ENCODE assay signal across 8 cellular contexts in the genomic region with DNA sequence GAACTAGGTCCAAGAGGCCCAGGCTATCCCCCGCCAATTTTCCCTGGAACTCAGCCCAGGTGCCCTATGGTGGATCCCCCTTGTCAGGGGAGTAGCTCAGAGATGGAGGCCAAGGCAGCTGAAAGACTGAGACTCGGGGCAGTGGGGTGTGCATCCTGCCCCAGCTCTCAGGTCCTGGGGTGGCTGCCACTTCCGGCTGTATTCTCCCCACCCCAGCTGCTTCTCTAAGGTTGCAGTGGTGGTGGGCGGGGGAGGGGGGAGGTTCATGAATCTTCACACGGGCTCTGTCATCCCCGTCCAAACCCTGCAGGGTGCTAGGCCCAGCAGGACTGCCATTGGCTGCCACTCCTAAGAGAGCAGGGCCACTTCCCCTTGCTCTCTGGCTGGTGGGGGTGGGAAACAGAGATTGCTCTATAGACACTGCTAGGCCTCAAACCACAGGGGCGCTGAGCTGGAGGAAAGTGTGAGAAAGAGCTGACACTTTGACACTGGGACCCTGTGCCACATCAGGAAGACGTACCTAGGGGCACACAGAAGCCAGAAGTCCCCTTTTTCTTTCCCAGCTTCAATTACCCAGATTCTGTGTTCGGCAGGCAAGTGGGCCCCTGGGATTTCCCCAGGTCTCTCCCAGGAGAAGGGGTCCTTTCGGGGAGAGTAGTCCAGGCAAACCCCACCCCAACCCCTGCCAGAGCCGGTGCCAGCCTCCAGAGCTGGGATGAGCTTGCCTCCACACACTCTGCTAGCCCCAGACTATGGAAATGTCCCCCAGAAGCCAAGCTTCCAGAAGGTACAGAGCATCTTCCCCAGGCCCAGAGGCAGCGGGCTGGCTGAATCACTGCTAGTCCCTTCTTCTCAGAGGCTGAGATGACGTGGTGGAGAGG. TPM values are rescaled to one million over a fixed set of nuclear protein-coding genes. Genes with fewer than 3 reads are reported as not detected.
A peak's percentile ranks its signal among the peaks of the same experiment; 100 is the strongest.
DNase-seq lines count a peak whose midpoint lies in the region; ATAC-seq and TF ChIP-seq lines count a peak whose summit lies in the region.

No MANE protein-coding gene starts in this region.

- intact Hi-C loops in colonic mucosa (cut with DNase I): no loop called here

- H3K27me3 ChIP-seq in colonic mucosa (no peaks in the 10 kb centered on the region), HAP-1 (ENCODE audit: low read depth) (no peaks in the 10 kb centered on the region)

- H3K4me1 Mint-ChIP-seq in WTC11: 0 out of 2 replicates have a peak, but pooled peaks cover 2% of the 10 kb centered on the region

- no peak overlapping the region for H3K4me3 Mint-ChIP-seq in WTC11

- DNase-seq in WTC11 (ENCODE audit: low spot score): no peak
- DNase-seq in colonic mucosa: no peak
- peak; percentile 62 for DNase-seq in stimulated activated CD4-positive, alpha-beta T cell treated with anti-CD3 and anti-CD28 coated beads, Interleukin-2, amount 100 ng/mL, for 4 hours (ENCODE audit: low read depth)
- DNase-seq in GM03348 (ENCODE audit: low spot score): no peak
- DNase-seq in HAP-1 (ENCODE audit: low spot score in 2 of 2): no peak
- DNase-seq in H4 (ENCODE audit: low spot score): no peak

- H3K9me3 Mint-ChIP-seq in WTC11: no peaks in the 10 kb centered on the region

- H3K27me3 Mint-ChIP-seq in WTC11 (ENCODE audit: low read depth): no peaks in the 10 kb centered on the region; the same call in 1 of the 2 replicates

- H3K36me3 Mint-ChIP-seq in WTC11: no peaks in the 10 kb centered on the region

- in situ Hi-C loops in HAP-1 (cut with MboI; ENCODE audit: low sequenced_read_pairs): no loop called here

- H3K4me1 ChIP-seq in colonic mucosa (no peaks in the 10 kb centered on the region), HAP-1 (no peaks in the 10 kb centered on the region)

- H3K27ac Mint-ChIP-seq in WTC11: no peak overlapping the region

- POLR2A ChIA-PET in WTC11 (lab: Charles Lee): interaction anchor here (1.0 kb wide), 1 partner anchor 25 kb away, joined by 3 read pairs; no protein-coding TSS in a partner anchor

- peak overlapping the region; percentile 61 for H3K27ac ChIP-seq in colonic mucosa

- no peaks in the 10 kb centered on the region for H3K36me3 ChIP-seq in colonic mucosa
- no peaks in the 10 kb centered on the region for H3K36me3 ChIP-seq in HAP-1 (replicated peaks)

- CTCF ChIA-PET in WTC11 (lab: Charles Lee): interaction anchor here (0.6 to 1.5 kb wide), 4 partner anchors 9 to 28 kb away, joined by 3 to 6 read pairs (median 4); no protein-coding TSS in a partner anchor

- H3K9ac ChIP-seq in colonic mucosa (ENCODE audit: low read depth in 2 of 2, low read length in 2 of 2): peak overlapping the region; percentile 41 to 44

- ATAC-seq in GM19324 (IDR thresholded peaks at IDR 0.05; ENCODE audit: low FRiP score, unreplicated experiment) (peak; percentile 74), HG03342 (IDR thresholded peaks at IDR 0.05; ENCODE audit: unreplicated experiment) (peak; percentile 71), WTC11 (peak; percentile 86)

- TF ChIP-seq CTCF in WTC11 (IDR thresholded peaks at IDR 0.05) (no peak), colonic mucosa (IDR thresholded peaks at IDR 0.05) (no peak)

- no peaks in the 10 kb centered on the region for H3K9me3 ChIP-seq in colonic mucosa
- H3K9me3 ChIP-seq in HAP-1: no peaks in the 10 kb centered on the region

- H3K4me3 ChIP-seq in colonic mucosa: peak overlapping the region; percentile 12
- H3K4me3 ChIP-seq in HAP-1: no peak overlapping the region

TF ChIP-seq in WTC11, 78 proteins besides CTCF, POLR2A, EP300 and RAD21 (continues in another document):
- TF ChIP-seq, protein P1, sequence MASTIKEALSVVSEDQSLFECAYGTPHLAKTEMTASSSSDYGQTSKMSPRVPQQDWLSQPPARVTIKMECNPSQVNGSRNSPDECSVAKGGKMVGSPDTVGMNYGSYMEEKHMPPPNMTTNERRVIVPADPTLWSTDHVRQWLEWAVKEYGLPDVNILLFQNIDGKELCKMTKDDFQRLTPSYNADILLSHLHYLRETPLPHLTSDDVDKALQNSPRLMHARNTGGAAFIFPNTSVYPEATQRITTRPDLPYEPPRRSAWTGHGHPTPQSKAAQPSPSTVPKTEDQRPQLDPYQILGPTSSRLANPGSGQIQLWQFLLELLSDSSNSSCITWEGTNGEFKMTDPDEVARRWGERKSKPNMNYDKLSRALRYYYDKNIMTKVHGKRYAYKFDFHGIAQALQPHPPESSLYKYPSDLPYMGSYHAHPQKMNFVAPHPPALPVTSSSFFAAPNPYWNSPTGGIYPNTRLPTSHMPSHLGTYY (CRISPR knock-in tag; IDR thresholded peaks at IDR 0.05): no peak
- no peak for TF ChIP-seq FOXP1 (CRISPR knock-in tag; IDR thresholded peaks at IDR 0.05; ENCODE audit: borderline replicate concordance)
- no peak for TF ChIP-seq GABPB1 (CRISPR knock-in tag; IDR thresholded peaks at IDR 0.05)
- TF ChIP-seq JAZF1 (CRISPR knock-in tag; IDR thresholded peaks at IDR 0.05): no peak
- TF ChIP-seq, protein P2, sequence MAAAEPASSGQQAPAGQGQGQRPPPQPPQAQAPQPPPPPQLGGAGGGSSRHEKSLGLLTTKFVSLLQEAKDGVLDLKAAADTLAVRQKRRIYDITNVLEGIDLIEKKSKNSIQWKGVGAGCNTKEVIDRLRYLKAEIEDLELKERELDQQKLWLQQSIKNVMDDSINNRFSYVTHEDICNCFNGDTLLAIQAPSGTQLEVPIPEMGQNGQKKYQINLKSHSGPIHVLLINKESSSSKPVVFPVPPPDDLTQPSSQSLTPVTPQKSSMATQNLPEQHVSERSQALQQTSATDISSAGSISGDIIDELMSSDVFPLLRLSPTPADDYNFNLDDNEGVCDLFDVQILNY (CRISPR knock-in tag; IDR thresholded peaks at IDR 0.05): no peak
- TF ChIP-seq, protein P3, sequence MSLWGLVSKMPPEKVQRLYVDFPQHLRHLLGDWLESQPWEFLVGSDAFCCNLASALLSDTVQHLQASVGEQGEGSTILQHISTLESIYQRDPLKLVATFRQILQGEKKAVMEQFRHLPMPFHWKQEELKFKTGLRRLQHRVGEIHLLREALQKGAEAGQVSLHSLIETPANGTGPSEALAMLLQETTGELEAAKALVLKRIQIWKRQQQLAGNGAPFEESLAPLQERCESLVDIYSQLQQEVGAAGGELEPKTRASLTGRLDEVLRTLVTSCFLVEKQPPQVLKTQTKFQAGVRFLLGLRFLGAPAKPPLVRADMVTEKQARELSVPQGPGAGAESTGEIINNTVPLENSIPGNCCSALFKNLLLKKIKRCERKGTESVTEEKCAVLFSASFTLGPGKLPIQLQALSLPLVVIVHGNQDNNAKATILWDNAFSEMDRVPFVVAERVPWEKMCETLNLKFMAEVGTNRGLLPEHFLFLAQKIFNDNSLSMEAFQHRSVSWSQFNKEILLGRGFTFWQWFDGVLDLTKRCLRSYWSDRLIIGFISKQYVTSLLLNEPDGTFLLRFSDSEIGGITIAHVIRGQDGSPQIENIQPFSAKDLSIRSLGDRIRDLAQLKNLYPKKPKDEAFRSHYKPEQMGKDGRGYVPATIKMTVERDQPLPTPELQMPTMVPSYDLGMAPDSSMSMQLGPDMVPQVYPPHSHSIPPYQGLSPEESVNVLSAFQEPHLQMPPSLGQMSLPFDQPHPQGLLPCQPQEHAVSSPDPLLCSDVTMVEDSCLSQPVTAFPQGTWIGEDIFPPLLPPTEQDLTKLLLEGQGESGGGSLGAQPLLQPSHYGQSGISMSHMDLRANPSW (CRISPR knock-in tag; conservative IDR thresholded peaks at IDR 0.05; ENCODE audit: low read depth): no peak
- TF ChIP-seq, protein P4, sequence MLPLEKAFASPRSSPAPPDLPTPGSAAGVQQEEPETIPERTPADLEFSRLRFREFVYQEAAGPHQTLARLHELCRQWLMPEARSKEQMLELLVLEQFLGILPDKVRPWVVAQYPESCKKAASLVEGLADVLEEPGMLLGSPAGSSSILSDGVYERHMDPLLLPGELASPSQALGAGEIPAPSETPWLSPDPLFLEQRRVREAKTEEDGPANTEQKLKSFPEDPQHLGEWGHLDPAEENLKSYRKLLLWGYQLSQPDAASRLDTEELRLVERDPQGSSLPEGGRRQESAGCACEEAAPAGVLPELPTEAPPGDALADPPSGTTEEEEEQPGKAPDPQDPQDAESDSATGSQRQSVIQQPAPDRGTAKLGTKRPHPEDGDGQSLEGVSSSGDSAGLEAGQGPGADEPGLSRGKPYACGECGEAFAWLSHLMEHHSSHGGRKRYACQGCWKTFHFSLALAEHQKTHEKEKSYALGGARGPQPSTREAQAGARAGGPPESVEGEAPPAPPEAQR (CRISPR knock-in tag; IDR thresholded peaks at IDR 0.05): no peak
- TF ChIP-seq, protein P5, sequence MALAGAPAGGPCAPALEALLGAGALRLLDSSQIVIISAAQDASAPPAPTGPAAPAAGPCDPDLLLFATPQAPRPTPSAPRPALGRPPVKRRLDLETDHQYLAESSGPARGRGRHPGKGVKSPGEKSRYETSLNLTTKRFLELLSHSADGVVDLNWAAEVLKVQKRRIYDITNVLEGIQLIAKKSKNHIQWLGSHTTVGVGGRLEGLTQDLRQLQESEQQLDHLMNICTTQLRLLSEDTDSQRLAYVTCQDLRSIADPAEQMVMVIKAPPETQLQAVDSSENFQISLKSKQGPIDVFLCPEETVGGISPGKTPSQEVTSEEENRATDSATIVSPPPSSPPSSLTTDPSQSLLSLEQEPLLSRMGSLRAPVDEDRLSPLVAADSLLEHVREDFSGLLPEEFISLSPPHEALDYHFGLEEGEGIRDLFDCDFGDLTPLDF (CRISPR knock-in tag; IDR thresholded peaks at IDR 0.05): no peak
- TF ChIP-seq MXD4 (CRISPR knock-in tag; IDR thresholded peaks at IDR 0.05; ENCODE audit: borderline replicate concordance): no peak
- TF ChIP-seq SMAD3 (CRISPR knock-in tag; IDR thresholded peaks at IDR 0.05; ENCODE audit: borderline replicate concordance): no peak
- no peak for TF ChIP-seq RORB (CRISPR knock-in tag; IDR thresholded peaks at IDR 0.05)
- TF ChIP-seq ZNF232 (CRISPR knock-in tag; IDR thresholded peaks at IDR 0.05): no peak
- no peak for TF ChIP-seq NR1H2 (CRISPR knock-in tag; IDR thresholded peaks at IDR 0.05)

RNA-seq across cellular contexts. Expression of a gene that starts 1.6 kb away (rescaled TPM):
- 0.22 to 0.57 TPM (median 0.25 TPM) in 3 replicates for total RNA-seq in WTC11 (2021)
- total RNA-seq in colonic mucosa: 1 to 10 TPM; 2.9 to 4.5 TPM
- total RNA-seq in H4 (2014; rRNA removed; shearing (Covaris generic)): not detected in 2 replicates

RNA-seq across cellular contexts. Expression of a gene that starts 42.6 kb away (rescaled TPM):
- total RNA-seq in WTC11 (2021) (0.05 to 0.11 TPM (median 0.07 TPM) in 3 replicates), colonic mucosa (10 to 100 TPM in 1 of 2 donors, 1 to 10 TPM in 1; 2.6 to 11.7 TPM)
- total RNA-seq in H4 (2014; rRNA removed; shearing (Covaris generic)): 0.12 TPM in 1 of 2 replicates, not detected in the other
